ENCODE assay signal across 9 cellular contexts in the genomic region with DNA sequence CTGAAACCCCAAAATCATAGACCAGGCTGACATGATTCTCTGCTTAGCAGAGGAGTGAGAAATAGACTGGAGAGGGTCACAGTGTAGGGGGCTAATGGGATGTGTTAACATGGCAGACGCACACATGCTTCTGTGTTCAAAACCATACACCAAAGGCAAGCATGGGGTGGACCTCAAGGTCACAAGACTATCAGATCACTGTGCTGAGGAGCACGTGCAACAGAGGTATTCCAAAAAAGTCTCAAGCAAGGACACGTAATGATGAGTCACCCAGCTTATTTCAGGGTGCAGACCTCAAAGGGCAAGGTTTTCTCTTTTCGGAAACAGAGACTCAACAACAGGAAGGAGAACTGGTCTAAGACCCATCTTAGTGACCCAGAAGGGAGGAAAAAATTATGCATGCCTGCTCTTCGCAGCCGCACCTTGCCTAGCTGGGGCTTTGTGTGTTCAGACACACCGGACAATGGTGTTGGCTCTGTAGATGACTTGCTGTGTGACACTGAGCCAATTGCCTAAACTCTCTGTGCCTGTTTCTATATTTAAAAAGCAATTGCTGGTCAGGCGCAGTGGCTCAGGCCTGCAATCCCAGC. TPM values are rescaled to one million over a fixed set of nuclear protein-coding genes. Genes with fewer than 3 reads are reported as not detected.
DNase-seq lines count a peak whose midpoint lies in the region; ATAC-seq, FAIRE-seq and TF ChIP-seq lines count a peak whose summit lies in the region.
"Had no signal": no experiment of that assay in that cellular context is flagged by ENCODE, and none has a peak within 500 bp of the region (broad histone marks: within the 10 kb centered on the region; RNA-seq: fewer than 3 reads in every experiment).

No MANE protein-coding gene starts in this region.

- in situ Hi-C loops in GM12878 (cut with MboI), result loop anchor here (5.0 kb wide), 1 partner anchor 167 kb away; no protein-coding TSS in a partner anchor

- no peaks in the 10 kb centered on the region for H3K79me2 ChIP-seq in GM12878 (ENCODE audit: control insufficient read depth, insufficient read depth, low read length)

- ATAC-seq in HG02852 (IDR thresholded peaks at IDR 0.05; ENCODE audit: unreplicated experiment) (peak; percentile 68), T-cell (replicated peaks in 1 of 4) (peak; percentile 32 to 90 (median 82)), GM12878 (peak; percentile 59), HG03045 (IDR thresholded peaks at IDR 0.05; ENCODE audit: unreplicated experiment) (no peak)

- no peaks in the 10 kb centered on the region for H3K36me3 ChIP-seq in GM12878 (ENCODE audit: control insufficient read depth in 2 of 2, insufficient read depth in 2 of 2, low read length in 1 of 2)

- peak; percentile 82 for DNase-seq in GM12865 (ENCODE audit: low read depth)
- peak in 4 of 34 experiments; percentile 11 to 34 (median 22) for DNase-seq in T-cell
- peak; percentile 80 for DNase-seq in GM12878 (ENCODE audit: low read depth, low spot score)
- DNase-seq in stimulated activated CD8-positive, alpha-beta memory T cell treated with anti-CD3 and anti-CD28 coated beads, Interleukin-2, amount 100 ng/mL, for 48 hours (ENCODE audit: low read depth in 2 of 2), result peak; percentile 26 to 33
- no peak for DNase-seq in superior temporal gyrus (ENCODE audit: extremely low spot score)
- DNase-seq in NCI-H1105 treated with DMSO at 0.1 percent for 48 hours (lab: John Stamatoyannopoulos, UW), result no peak

- POLR2A ChIA-PET in T-cell (lab: Charles Lee), result interaction anchor here in 1 of 2 donors (0.7 kb wide), 1 partner anchor 17 kb away, joined by 3 read pairs; no protein-coding TSS in a partner anchor
- POLR2A ChIA-PET in GM12878 (lab: Charles Lee), result interaction anchor here (0.7 to 6.4 kb wide), 8 partner anchors 18 to 134 kb away, joined by 3 to 85 read pairs (median 4); a partner anchor contains a TSS

- SMC1A ChIA-PET in GM12878 (lab: Charles Lee; ENCODE audit: uncharacterized antibody, unreplicated experiment), result interaction anchor here (0.8 to 8.3 kb wide), 15 partner anchors 9 to 168 kb away, joined by 3 to 177 read pairs (median 5); a partner anchor contains a TSS

- no peaks in the 10 kb centered on the region for H3K9me3 ChIP-seq in GM12878 (replicated peaks; ENCODE audit: control insufficient read depth, insufficient read depth, low read length)

- no peaks in the 10 kb centered on the region for H4K20me1 ChIP-seq in GM12878 (ENCODE audit: control insufficient read depth, insufficient read depth)

- WGBS in GM12878 (ENCODE audit: insufficient coverage, insufficient replicate concordance, low lambda C conversion rate, missing lambda C conversion rate), result 2% methylated on average over 8 of the region's 8 CpGs

- RAD21 ChIA-PET in GM12878 (lab: Charles Lee; ENCODE audit: unreplicated experiment), result interaction anchor here (0.6 to 6.4 kb wide), 15 partner anchors 17 to 529 kb away, joined by 3 to 104 read pairs (median 4); a partner anchor contains a TSS

- TF ChIP-seq EP300 in GM12878 (IDR thresholded peaks at IDR 0.05; ENCODE audit: borderline replicate concordance in 1 of 2, control insufficient read depth in 1 of 2, low read depth in 2 of 2, low read length in 2 of 2), result 0 out of 4 replicates have a peak, but pooled peaks of 1 of the 2 experiments have one; percentile 34

- intact Hi-C loops in GM12878 (cut with micrococcal nuclease; ENCODE audit: unreplicated experiment), result loop anchor here (1.0 kb wide), 1 partner anchor 105 kb away; no protein-coding TSS in a partner anchor

- no peak overlapping the region for H3K9ac ChIP-seq in GM12878 (ENCODE audit: control insufficient read depth, insufficient read depth, low read length)

- H3K4me1 Mint-ChIP-seq in T-cell, result peaks cover 5 to 41% (median 30%) of the 10 kb centered on the region in 3 donors

- no peak overlapping the region for H3K27ac ChIP-seq in GM12878 (ENCODE audit: control insufficient read depth, insufficient read depth)

- H3K4me3 ChIP-seq in GM12865 (ENCODE audit: low read depth, low read length) (no peak overlapping the region), GM12878 (no peak overlapping the region)

- no peaks in the 10 kb centered on the region for H3K36me3 Mint-ChIP-seq in T-cell

- TF ChIP-seq RAD21 in GM12878 (IDR thresholded peaks at IDR 0.05; ENCODE audit: insufficient read depth, low read depth, low read length), result no peak

- peaks cover 0 to 3% of the 10 kb centered on the region in 2 experiments; a peak in 3 of 4 replicates for H3K27me3 ChIP-seq in GM12878 (replicated peaks in 1 of 2; ENCODE audit: control insufficient read depth in 2 of 2, insufficient read depth in 2 of 2, low read length in 1 of 2)

- TF ChIP-seq CTCF in GM12865 (IDR thresholded peaks at IDR 0.05; ENCODE audit: insufficient read depth, low read depth, low read length, missing control alignments), result no peak
- TF ChIP-seq CTCF in GM12878 (IDR thresholded peaks at IDR 0.05 in 2 of 3, conservative IDR thresholded peaks at IDR 0.05 in 1 of 3; ENCODE audit: control insufficient read depth in 2 of 3, extremely low read depth in 1 of 3, insufficient read depth in 1 of 3, low read depth in 3 of 3, low read length in 3 of 3), result no peak

- no peak for FAIRE-seq in GM12878 (lab: Jason Lieb, UNC)
- FAIRE-seq: islet of Langerhans had no signal

- H3K27me3 Mint-ChIP-seq in T-cell, result peaks cover 0 to 3% of the 10 kb centered on the region in 2 donors

- H3K4me3 Mint-ChIP-seq in T-cell, result no peak overlapping the region

- CTCF ChIA-PET in T-cell (lab: Charles Lee) (interaction anchor here in 1 of 2 donors (0.6 to 4.9 kb wide), 5 partner anchors 19 to 168 kb away, joined by 3 to 32 read pairs (median 3); no protein-coding TSS in a partner anchor), GM12878 (lab: Yijun Ruan, JAX) (interaction anchor here (1.3 to 7.7 kb wide), 11 partner anchors 10 to 177 kb away, joined by 4 to 256 read pairs (median 6); a partner anchor contains a TSS)

- H3K27ac Mint-ChIP-seq in T-cell, result peak overlapping the region; percentile 74 to 75

- no peaks in the 10 kb centered on the region for H3K9me3 Mint-ChIP-seq in T-cell

- no TSS peak for BruUV-seq in GM12878 (replicated peaks; lab: Mats Ljungman, UMichigan)

- TF ChIP-seq POLR2A in GM12878 (IDR thresholded peaks at IDR 0.05; ENCODE audit: low read depth, low read length), result no peak

- H3K4me1 ChIP-seq in GM12878 (ENCODE audit: control insufficient read depth, insufficient read depth, low read length), result peaks cover 15% of the 10 kb centered on the region

- no peak overlapping the region for H3K4me2 ChIP-seq in GM12878 (ENCODE audit: control insufficient read depth, insufficient read depth)

- no peak overlapping the region; the same call in 1 of the 2 replicates for H2AFZ ChIP-seq in GM12878 (ENCODE audit: control insufficient read depth, low read depth, low read length)

TF ChIP-seq in GM12878, 131 proteins besides CTCF, POLR2A, EP300 and RAD21 (continues in another document):
- TF ChIP-seq, protein P1, sequence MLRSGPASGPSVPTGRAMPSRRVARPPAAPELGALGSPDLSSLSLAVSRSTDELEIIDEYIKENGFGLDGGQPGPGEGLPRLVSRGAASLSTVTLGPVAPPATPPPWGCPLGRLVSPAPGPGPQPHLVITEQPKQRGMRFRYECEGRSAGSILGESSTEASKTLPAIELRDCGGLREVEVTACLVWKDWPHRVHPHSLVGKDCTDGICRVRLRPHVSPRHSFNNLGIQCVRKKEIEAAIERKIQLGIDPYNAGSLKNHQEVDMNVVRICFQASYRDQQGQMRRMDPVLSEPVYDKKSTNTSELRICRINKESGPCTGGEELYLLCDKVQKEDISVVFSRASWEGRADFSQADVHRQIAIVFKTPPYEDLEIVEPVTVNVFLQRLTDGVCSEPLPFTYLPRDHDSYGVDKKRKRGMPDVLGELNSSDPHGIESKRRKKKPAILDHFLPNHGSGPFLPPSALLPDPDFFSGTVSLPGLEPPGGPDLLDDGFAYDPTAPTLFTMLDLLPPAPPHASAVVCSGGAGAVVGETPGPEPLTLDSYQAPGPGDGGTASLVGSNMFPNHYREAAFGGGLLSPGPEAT (IDR thresholded peaks at IDR 0.05; ENCODE audit: low read depth), result peak; percentile 66; the same call in 1 of the 2 replicates
- TF ChIP-seq HCFC1 (IDR thresholded peaks at IDR 0.05; ENCODE audit: low read length) (no peak), MTA2 (IDR thresholded peaks at IDR 0.05; ENCODE audit: low read depth) (peak; percentile 68; the same call in 1 of the 2 replicates), EED (IDR thresholded peaks at IDR 0.05; ENCODE audit: low read depth) (peak; percentile 58; the same call in 1 of the 2 replicates)
- TF ChIP-seq, protein P2, sequence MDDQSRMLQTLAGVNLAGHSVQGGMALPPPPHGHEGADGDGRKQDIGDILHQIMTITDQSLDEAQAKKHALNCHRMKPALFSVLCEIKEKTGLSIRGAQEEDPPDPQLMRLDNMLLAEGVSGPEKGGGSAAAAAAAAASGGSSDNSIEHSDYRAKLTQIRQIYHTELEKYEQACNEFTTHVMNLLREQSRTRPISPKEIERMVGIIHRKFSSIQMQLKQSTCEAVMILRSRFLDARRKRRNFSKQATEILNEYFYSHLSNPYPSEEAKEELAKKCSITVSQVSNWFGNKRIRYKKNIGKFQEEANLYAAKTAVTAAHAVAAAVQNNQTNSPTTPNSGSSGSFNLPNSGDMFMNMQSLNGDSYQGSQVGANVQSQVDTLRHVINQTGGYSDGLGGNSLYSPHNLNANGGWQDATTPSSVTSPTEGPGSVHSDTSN (IDR thresholded peaks at IDR 0.05; ENCODE audit: insufficient replicate concordance, low read depth, low read length), result no peak

RNA-seq across cellular contexts. Expression of a gene that starts 20.3 kb away (rescaled TPM):
- total RNA-seq in T-cell (10 to 100 TPM; 11.4 to 46.0 (median 13.0) TPM), GM12878 (2014; rRNA removed) (0.33 and 0.34 TPM in 2 replicates), GM12878 (2014; rRNA removed; fragmentation: Illumina TruSeq; extraction: Trizol) (0.18 TPM in 2 replicates), GM12878 (2021) (0.98 and 1.2 TPM in 2 replicates)
- total RNA-seq in GM12878 (2013; cell fraction: nucleolus; rRNA removed), result 110 and 114 TPM in 2 replicates
- polyA plus RNA-seq in GM12878 (2011; ENCODE audit: low read depth), result 1.3 TPM
- polyA plus RNA-seq in GM12878 (2011; rRNA removed) (9.9 and 18.2 TPM in 2 replicates), GM12878 (2014; fragmentation: Illumina TruSeq; extraction: Trizol) (0.17 and 0.29 TPM in 2 replicates), GM12878 (2014; fragmentation: Nextera tagmentation; extraction: Ambion mirVana) (under 1 TPM in 1 of 2 experiments, not detected in 1; 0.04 TPM), GM12878 (2014; rRNA removed) (0.82 and 0.86 TPM in 2 replicates), GM12878 (2016; fragmentation: Nextera tagmentation; extraction: Ambion mirVana) (1 to 10 TPM in 1 of 2 experiments, under 1 TPM in 1; 0.68 to 1.1 TPM)
- polyA plus RNA-seq in GM12878 (2011; cell fraction: cytosol; rRNA removed), result 20.1 and 23.8 TPM in 2 replicates
- 247 and 273 TPM in 2 replicates for polyA plus RNA-seq in GM12878 (2011; cell fraction: nucleus; rRNA removed)
- polyA plus RNA-seq in GM12878 (2012), result 4.2 and 4.5 TPM in 2 replicates
- polyA minus RNA-seq in GM12878 (2011; rRNA and poly(A)+ RNA removed), result 7.0 and 17.7 TPM in 2 replicates
- 6.4 and 12.8 TPM in 2 replicates for polyA minus RNA-seq in GM12878 (2011; cell fraction: cytosol; rRNA and poly(A)+ RNA removed)
- polyA minus RNA-seq in GM12878 (2011; cell fraction: nucleus; rRNA and poly(A)+ RNA removed), result 54.9 and 86.5 TPM in 2 replicates

Comparison
In these comparisons a context has a peak if more than half of its experiments do, and no peak if none do; other contexts are left out.
1. DNase-seq: peak in GM12865 (single experiment), GM12878 (single experiment) and stimulated activated CD8-positive, alpha-beta memory T cell treated with anti-CD3 and anti-CD28 coated beads, Interleukin-2, amount 100 ng/mL, for 48 hours (2 of 2); none in superior temporal gyrus (single experiment) and NCI-H1105 treated with DMSO at 0.1 percent for 48 hours (single experiment).